8 cellular contexts compared by ENCODE assay signal in genomic region chr10:102758933-102759262, GRCh38. TPM values are rescaled to one million over a fixed set of nuclear protein-coding genes. Genes with fewer than 3 reads are reported as not detected.
DNase-seq lines count a peak whose midpoint lies in the region; ATAC-seq and TF ChIP-seq lines count a peak whose summit lies in the region.
"Not testable (repeated sequence)": the region's sequence is repeated elsewhere in the genome, so short reads cannot be mapped to it uniquely, and the experiment has no call there.

No MANE protein-coding gene starts in this region.

- not testable (repeated sequence) for H3K9me3 ChIP-seq in right atrium auricular region, ovary, spleen, transverse colon

- H3K27ac ChIP-seq in right atrium auricular region (peak overlapping the region; percentile 63 to 70), ovary (peak overlapping the region; percentile 10 to 50), spleen (peak overlapping the region in 6 of 8 donors; percentile 13 to 72 (median 40)), transverse colon (peak overlapping the region; percentile 67 to 75 (median 68))

- H3K27me3 ChIP-seq in right atrium auricular region; ovary; spleen (replicated peaks in 1 of 7); transverse colon: not testable (repeated sequence)

- peaks cover 42% of the 10 kb centered on the region for H3K36me3 Mint-ChIP-seq in activated T-helper 17 cell treated with anti-CD3 and anti-CD28 coated beads, Interleukin-2, amount 50 U/mL, for 72 hours (ENCODE audit: low read depth)
- H3K36me3 Mint-ChIP-seq in dendritic cell treated with granulocyte-macrophage colony-stimulating factor and Interleukin-4, amounts not matched to agents 40 ng/mL and 50 ng/mL, for 4 days (ENCODE audit: low read depth), result peaks cover 49% of the 10 kb centered on the region
- H3K36me3 Mint-ChIP-seq in mesothelial cell of epicardium, result not testable (repeated sequence)

- in situ Hi-C loops in transverse colon (cut with MboI; ENCODE audit: low pct_ligation_motif_present in 1 of 4, low pct_unique_long_range_greater_than_20kb in 1 of 4, low sequenced_read_pairs in 3 of 4), result not testable (repeated sequence)

- H3K27ac Mint-ChIP-seq in activated T-helper 17 cell treated with anti-CD3 and anti-CD28 coated beads, Interleukin-2, amount 50 U/mL, for 72 hours, result not testable (repeated sequence)
- H3K27ac Mint-ChIP-seq in dendritic cell treated with granulocyte-macrophage colony-stimulating factor and Interleukin-4, amounts not matched to agents 40 ng/mL and 50 ng/mL, for 4 days, result peak overlapping the region; percentile 59
- peak overlapping the region; percentile 94 for H3K27ac Mint-ChIP-seq in mesothelial cell of epicardium

- H3K4me1 Mint-ChIP-seq in activated T-helper 17 cell treated with anti-CD3 and anti-CD28 coated beads, Interleukin-2, amount 50 U/mL, for 72 hours, result peaks cover 21% of the 10 kb centered on the region
- H3K4me1 Mint-ChIP-seq in dendritic cell treated with granulocyte-macrophage colony-stimulating factor and Interleukin-4, amounts not matched to agents 40 ng/mL and 50 ng/mL, for 4 days (ENCODE audit: low read depth), result peaks cover 42% of the 10 kb centered on the region
- H3K4me1 Mint-ChIP-seq in mesothelial cell of epicardium, result peaks cover 41% of the 10 kb centered on the region

- DNase-seq in LHCN-M2 (ENCODE audit: low read depth), result peak; percentile 41
- DNase-seq in right atrium auricular region (ENCODE audit: low spot score), result peak; percentile 73
- DNase-seq in mesothelial cell of epicardium (ENCODE audit: low spot score in 2 of 2, unreplicated experiment in 2 of 2); spleen; transverse colon: not testable (repeated sequence)
- DNase-seq in ovary, result peak; percentile 52 to 79 (median 71)

- H3K4me1 ChIP-seq in right atrium auricular region (peaks cover 0 to 38% of the 10 kb centered on the region in 2 donors), ovary (ENCODE audit: insufficient read depth) (peaks cover 17% of the 10 kb centered on the region), spleen (peaks cover 0 to 85% (median 24%) of the 10 kb centered on the region in 6 donors), transverse colon (peaks cover 5 to 12% (median 9%) of the 10 kb centered on the region in 4 donors)

- TF ChIP-seq CTCF in right atrium auricular region (IDR thresholded peaks at IDR 0.05); mesothelial cell of epicardium (IDR thresholded peaks at IDR 0.05; ENCODE audit: unreplicated experiment); ovary (IDR thresholded peaks at IDR 0.05); spleen (IDR thresholded peaks at IDR 0.05 in 8 of 11, conservative IDR thresholded peaks at IDR 0.05 in 3 of 11); transverse colon (IDR thresholded peaks at IDR 0.05): not testable (repeated sequence)

- peak overlapping the region; percentile 7 for H3K4me3 Mint-ChIP-seq in activated T-helper 17 cell treated with anti-CD3 and anti-CD28 coated beads, Interleukin-2, amount 50 U/mL, for 72 hours
- H3K4me3 Mint-ChIP-seq in dendritic cell treated with granulocyte-macrophage colony-stimulating factor and Interleukin-4, amounts not matched to agents 40 ng/mL and 50 ng/mL, for 4 days, result not testable (repeated sequence)
- H3K4me3 Mint-ChIP-seq in mesothelial cell of epicardium, result peak overlapping the region; percentile 52

- not testable (repeated sequence) for H3K36me3 ChIP-seq in right atrium auricular region, ovary, transverse colon
- H3K36me3 ChIP-seq in spleen, result peaks cover 0 to 58% (median 3%) of the 10 kb centered on the region in 6 donors

- not testable (repeated sequence) for TF ChIP-seq EP300 in ovary (IDR thresholded peaks at IDR 0.05)
- TF ChIP-seq EP300 in transverse colon (IDR thresholded peaks at IDR 0.05; ENCODE audit: low read depth), result peak; percentile 19

- 1 to 14% (median 7%) methylated on average over 6 to 12 of the region's 12 CpGs for WGBS in ovary, 3 donors
- 54 to 87% (median 66%) methylated on average over 5 to 11 of the region's 12 CpGs for WGBS in spleen, 5 donors
- 56 to 69% methylated on average over 5 to 12 of the region's 12 CpGs for WGBS in transverse colon (ENCODE audit: low coverage in 1 of 2), 2 donors

- not testable (repeated sequence) for H3K4me3 ChIP-seq in right atrium auricular region, spleen, transverse colon
- H3K4me3 ChIP-seq in ovary, result peak overlapping the region; percentile 1

- ATAC-seq in activated T-helper 17 cell treated with anti-CD3 and anti-CD28 coated beads, Interleukin-2, amount 50 U/mL, for 72 hours (replicated peaks), result not testable (repeated sequence)

- TF ChIP-seq POLR2A in ovary (IDR thresholded peaks at IDR 0.05), result peak; percentile 29
- not testable (repeated sequence) for TF ChIP-seq POLR2A in spleen (IDR thresholded peaks at IDR 0.05); transverse colon (IDR thresholded peaks at IDR 0.05)

- not testable (repeated sequence) for H3K27me3 Mint-ChIP-seq in activated T-helper 17 cell treated with anti-CD3 and anti-CD28 coated beads, Interleukin-2, amount 50 U/mL, for 72 hours; dendritic cell treated with granulocyte-macrophage colony-stimulating factor and Interleukin-4, amounts not matched to agents 40 ng/mL and 50 ng/mL, for 4 days; mesothelial cell of epicardium (ENCODE audit: low read depth)

- intact Hi-C loops in dendritic cell treated with granulocyte-macrophage colony-stimulating factor and Interleukin-4, amounts not matched to agents 40 ng/mL and 50 ng/mL, for 4 days (cut with micrococcal nuclease); ovary (cut with DNase I); spleen (cut with DNase I; ENCODE audit: low total_unique reads); transverse colon (cut with DNase I; ENCODE audit: low total_unique reads): not testable (repeated sequence)

- not testable (repeated sequence) for H3K9me3 Mint-ChIP-seq in activated T-helper 17 cell treated with anti-CD3 and anti-CD28 coated beads, Interleukin-2, amount 50 U/mL, for 72 hours; dendritic cell treated with granulocyte-macrophage colony-stimulating factor and Interleukin-4, amounts not matched to agents 40 ng/mL and 50 ng/mL, for 4 days; mesothelial cell of epicardium

RNA-seq across cellular contexts. Expression of gene WBP1L, which starts 15.2 kb away (rescaled TPM):
- total RNA-seq in LHCN-M2 (2014; rRNA removed) (34.4 and 56.8 TPM in 2 replicates), right atrium auricular region (10 to 100 TPM; 46.1 to 94.4 TPM), mesothelial cell of epicardium (56.3 to 56.7 TPM (median 56.3 TPM) in 3 replicates), ovary (10 to 100 TPM; 45.5 to 71.8 (median 51.3) TPM), spleen (100 to 1,000 TPM in 2 of 7 donors, 10 to 100 TPM in 5; 38.6 to 149 (median 55.4) TPM), transverse colon (100 to 1,000 TPM in 2 of 4 donors, 10 to 100 TPM in 2; 68.9 to 168 (median 129) TPM)
- 44.9 TPM for polyA plus RNA-seq in LHCN-M2 (2012)
- 10 to 100 TPM; 18.4 to 24.8 TPM for total RNA-seq in activated T-helper 17 cell treated with anti-CD3 and anti-CD28 coated beads, Interleukin-2, amount 50 U/mL, for 72 hours
- polyA plus RNA-seq in ovary (10 to 100 TPM; 40.6 to 46.5 TPM), spleen (10 to 100 TPM; 15.9 to 24.1 (median 16.1) TPM)

RNA-seq across cellular contexts. Expression of gene SFXN2, which starts 44.5 kb away (rescaled TPM):
- total RNA-seq in LHCN-M2 (2014; rRNA removed), result 2.2 and 3.4 TPM in 2 replicates
- polyA plus RNA-seq in LHCN-M2 (2012), result 3.7 TPM
- 10 to 100 TPM; 18.0 to 28.0 TPM for total RNA-seq in activated T-helper 17 cell treated with anti-CD3 and anti-CD28 coated beads, Interleukin-2, amount 50 U/mL, for 72 hours
- 1 to 10 TPM in 1 of 2 donors, under 1 TPM in 1; 0.59 to 2.7 TPM for total RNA-seq in right atrium auricular region
- 33.3 to 36.8 TPM (median 34.9 TPM) in 3 replicates for total RNA-seq in mesothelial cell of epicardium
- total RNA-seq in ovary, result 10 to 100 TPM in 6 of 7 donors, 1 to 10 TPM in 1; 8.7 to 31.2 (median 20.3) TPM
- polyA plus RNA-seq in ovary, result 10 to 100 TPM in 1 of 2 donors, 1 to 10 TPM in 1; 6.2 to 11.8 TPM
- total RNA-seq in spleen, result 10 to 100 TPM in 5 of 7 donors, 1 to 10 TPM in 2; 5.5 to 12.8 (median 10.5) TPM
- polyA plus RNA-seq in spleen, result 1 to 10 TPM; 3.0 to 6.0 (median 5.4) TPM
- 10 to 100 TPM in 2 of 4 donors, 1 to 10 TPM in 2; 2.1 to 64.9 (median 7.3) TPM for total RNA-seq in transverse colon

RNA-seq across cellular contexts. Expression of gene ARL3, which starts 44.7 kb away (rescaled TPM):
- total RNA-seq in LHCN-M2 (2014; rRNA removed) (8.3 and 10.3 TPM in 2 replicates), right atrium auricular region (1 to 10 TPM; 5.7 to 6.4 TPM), mesothelial cell of epicardium (13.0 to 13.9 TPM (median 13.7 TPM) in 3 replicates), ovary (10 to 100 TPM in 6 of 7 donors, 1 to 10 TPM in 1; 9.5 to 25.6 (median 23.3) TPM), spleen (1 to 10 TPM; 2.2 to 5.1 (median 4.2) TPM), transverse colon (1 to 10 TPM; 2.2 to 3.4 (median 2.8) TPM)
- polyA plus RNA-seq in LHCN-M2 (2012), result 27.6 TPM
- 10 to 100 TPM; 14.3 to 14.7 TPM for total RNA-seq in activated T-helper 17 cell treated with anti-CD3 and anti-CD28 coated beads, Interleukin-2, amount 50 U/mL, for 72 hours
- polyA plus RNA-seq in ovary (10 to 100 TPM; 23.0 to 23.9 TPM), spleen (1 to 10 TPM; 2.6 to 4.1 (median 3.2) TPM)
